Comparison of ENCODE assay signal across 8 cellular contexts in the genomic region with DNA sequence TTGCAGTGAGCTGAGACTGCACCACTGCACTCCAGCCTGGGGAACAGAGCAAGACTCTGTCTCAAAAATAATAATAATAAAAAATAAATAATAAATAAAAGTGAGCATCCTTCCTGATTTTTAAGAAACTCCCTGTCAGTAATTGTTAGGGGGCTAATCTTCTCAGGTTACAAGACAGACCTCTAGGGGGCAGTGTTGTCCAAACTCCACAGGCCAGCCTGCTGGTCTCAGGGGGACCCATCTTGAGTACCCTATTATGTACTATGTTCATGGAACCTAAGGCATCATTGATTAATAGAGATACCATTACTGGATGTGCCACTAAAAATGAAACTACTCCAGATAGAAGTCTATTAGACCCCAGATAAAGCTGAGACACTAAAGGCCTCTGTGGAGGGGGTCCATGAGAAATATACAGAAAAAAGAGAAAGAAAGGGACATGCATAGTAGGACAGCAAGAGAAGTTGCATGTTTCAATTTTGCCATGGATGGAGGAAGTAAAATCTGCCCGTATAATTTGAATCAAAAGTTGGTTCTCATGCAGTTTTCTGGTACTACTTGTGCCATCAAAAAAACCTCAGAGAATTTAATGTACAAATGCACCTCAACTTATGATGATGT.
DNase-seq lines count a peak whose midpoint lies in the region; TF ChIP-seq lines count a peak whose summit lies in the region.

No MANE protein-coding gene starts in this region.

- no peaks in the 10 kb centered on the region for H3K36me3 Mint-ChIP-seq in HFFc6 (ENCODE audit: low read depth)

- H3K4me1 Mint-ChIP-seq in HFFc6 (ENCODE audit: low read depth), result peaks cover 24% of the 10 kb centered on the region

- peak overlapping the region; percentile 55 for H3K27ac ChIP-seq in 22Rv1

- peak; percentile 46 for TF ChIP-seq CTCF in 22Rv1 (IDR thresholded peaks at IDR 0.05)
- peak; percentile 89 for TF ChIP-seq CTCF in HFFc6 (IDR thresholded peaks at IDR 0.05)

- H3K4me3 Mint-ChIP-seq in HFFc6, result no peak overlapping the region

- no peak for DNase-seq in HFFc6
- DNase-seq in activated CD8-positive, alpha-beta memory T cell treated with anti-CD3 and anti-CD28 coated beads, Interleukin-2, amount 50 U/mL, for 4 hours, result peak; percentile 61
- DNase-seq in glomerular visceral epithelial cell (ENCODE audit: extremely low spot score), result peak; percentile 7
- DNase-seq in stimulated activated CD8-positive, alpha-beta memory T cell treated with anti-CD3 and anti-CD28 coated beads, Interleukin-15, amount 100 ng/mL, for 1 hour (ENCODE audit: low read depth), result peak; percentile 27
- no peak for DNase-seq in C1 segment of cervical spinal cord (lab: John Stamatoyannopoulos, UW)
- no peak for DNase-seq in GF-D8 (lab: John Stamatoyannopoulos, UW)
- no peak for DNase-seq in epidermal melanocyte (ENCODE audit: insufficient read length, low spot score)

- peaks cover 11% of the 10 kb centered on the region for H3K9me3 Mint-ChIP-seq in HFFc6

- H3K27ac Mint-ChIP-seq in HFFc6, result no peak overlapping the region; the same call in 1 of the 2 replicates

- H3K27me3 Mint-ChIP-seq in HFFc6 (ENCODE audit: insufficient read depth), result peaks cover 6% of the 10 kb centered on the region

Comparison
In these comparisons a context has a peak if more than half of its experiments do, and no peak if none do; other contexts are left out.
1. DNase-seq: peak in activated CD8-positive, alpha-beta memory T cell treated with anti-CD3 and anti-CD28 coated beads, Interleukin-2, amount 50 U/mL, for 4 hours (single experiment), glomerular visceral epithelial cell (single experiment) and stimulated activated CD8-positive, alpha-beta memory T cell treated with anti-CD3 and anti-CD28 coated beads, Interleukin-15, amount 100 ng/mL, for 1 hour (single experiment); none in HFFc6 (single experiment), C1 segment of cervical spinal cord (0 of 14), GF-D8 (single experiment) and epidermal melanocyte (single experiment).